ENCODE assay signal across 32 cellular contexts in the genomic region with DNA sequence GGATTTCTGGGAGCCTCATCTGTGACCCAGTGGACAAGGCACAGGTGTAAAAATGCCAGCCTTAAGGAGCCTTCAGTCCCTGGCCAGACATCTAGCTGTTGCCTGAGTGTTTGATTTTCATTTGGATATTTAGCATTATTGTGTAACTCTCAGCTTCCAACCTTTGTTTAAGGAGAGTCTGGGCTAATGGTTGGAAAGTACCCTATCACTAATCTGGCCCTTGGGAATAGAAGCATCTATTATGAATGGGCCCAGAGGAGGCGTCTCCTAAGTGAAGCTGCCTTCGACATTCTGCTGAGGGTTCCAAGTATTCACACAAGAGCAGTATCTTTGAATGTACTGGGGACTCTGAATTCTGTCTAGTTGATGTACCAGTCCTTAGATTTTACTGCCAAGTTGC. TPM values are rescaled to one million over a fixed set of nuclear protein-coding genes. Genes with fewer than 3 reads are reported as not detected.
"Had no signal": no experiment of that assay in that cellular context is flagged by ENCODE, and none has a peak within 500 bp of the region (broad histone marks: within the 10 kb centered on the region; RNA-seq: fewer than 3 reads in every experiment).

No MANE protein-coding gene starts in this region.

- H3K4me3 ChIP-seq: ascending aorta, right atrium auricular region, smooth muscle cell, vagina had no signal

- H3K27ac ChIP-seq: ascending aorta, parathyroid adenoma, right atrium auricular region, vagina had no signal

- H2AFZ ChIP-seq: parathyroid adenoma had no signal

- H3K27me3 ChIP-seq: ascending aorta, right atrium auricular region, vagina had no signal

- H3K9me3 ChIP-seq: ascending aorta, right atrium auricular region, vagina had no signal

- FAIRE-seq: keratinocyte had no signal

- H3K9ac ChIP-seq: parathyroid adenoma had no signal

- H3K4me1 ChIP-seq: ascending aorta, parathyroid adenoma had no signal

- ATAC-seq: effector memory CD8-positive, alpha-beta T cell; left colon; naive thymus-derived CD8-positive, alpha-beta T cell; stimulated activated memory B cell treated with anti-CD40 and anti-IgM and Interleukin-4, amounts not matched to agents 10 μg/mL and 1 μg/mL and 100 μg/mL, for 72 hours; stimulated activated naive CD8-positive, alpha-beta T cell treated with anti-CD3 and anti-CD28 coated beads, Interleukin-15, amount 100 ng/mL, for 72 hours had no signal

- H3K4me2 ChIP-seq: smooth muscle cell had no signal

- H3K79me2 ChIP-seq: parathyroid adenoma had no signal

- H3K36me3 ChIP-seq: ascending aorta, right atrium auricular region, vagina had no signal

- DNase-seq: activated CD4-positive, alpha-beta memory T cell treated with anti-CD3 and anti-CD28 coated beads for 36 hours; activated CD4-positive, alpha-beta T cell treated with anti-CD3 and anti-CD28 coated beads, Interleukin-2, amount 10 ng/mL, durations not matched to agents 24 days and 14 days; activated CD4-positive, CD25-positive, alpha-beta regulatory T cell treated with anti-CD3 and anti-CD28 coated beads, Interleukin-2, amount 50 U/mL, for 72 hours; activated CD8-positive, alpha-beta memory T cell treated with anti-CD3 and anti-CD28 coated beads, Interleukin-2, amount 50 U/mL, for 4 hours; activated effector memory CD4-positive, alpha-beta T cell treated with anti-CD3 and anti-CD28 coated beads, Interleukin-2, amount 50 U/mL, for 16 hours; activated naive CD4-positive, alpha-beta T cell treated with anti-CD3 and anti-CD28 coated beads for 36 hours; activated naive CD8-positive, alpha-beta T cell treated with anti-CD3 and anti-CD28 coated beads for 36 hours; activated T-cell treated with anti-CD3 and anti-CD28 coated beads, Interleukin-2, amount 50 U/mL, for 1 hour; cortex of kidney; effector memory CD8-positive, alpha-beta T cell; erythroblast; foreskin fibroblast; head of caudate nucleus; hippocampal formation; left colon; naive thymus-derived CD8-positive, alpha-beta T cell; nucleus accumbens; stimulated activated CD4-positive, alpha-beta T cell treated with anti-CD3 and anti-CD28 coated beads, Interleukin-1b, Interleukin-23, amount 100 ng/mL, for 48 hours; stimulated activated CD4-positive, alpha-beta T cell treated with anti-CD3 and anti-CD28 coated beads, Interleukin-4, amount 100 ng/mL, for 4 hours; stimulated activated CD8-positive, alpha-beta memory T cell treated with anti-CD3 and anti-CD28 coated beads, Interleukin-4, amount 100 ng/mL, for 48 hours; stimulated activated naive CD8-positive, alpha-beta T cell treated with anti-CD3 and anti-CD28 coated beads, Interleukin-15, amount 100 ng/mL, for 72 hours; substantia nigra; T1000 had no signal

RNA-seq across cellular contexts. Expression of gene ANKRD29, which starts 7.1 kb away (rescaled TPM):
- total RNA-seq: activated CD4-positive, alpha-beta memory T cell treated with anti-CD3 and anti-CD28 coated beads for 36 hours; activated CD4-positive, alpha-beta T cell treated with anti-CD3 and anti-CD28 coated beads, Interleukin-2, amount 10 ng/mL, durations not matched to agents 24 days and 14 days; activated CD8-positive, alpha-beta memory T cell treated with anti-CD3 and anti-CD28 coated beads for 36 hours; activated naive CD4-positive, alpha-beta T cell treated with anti-CD3 and anti-CD28 coated beads for 36 hours; activated naive CD8-positive, alpha-beta T cell treated with anti-CD3 and anti-CD28 coated beads for 36 hours; activated T-helper 1 cell treated with anti-CD3 and anti-CD28 coated beads, Interleukin-12 subunit alpha, Interleukin-12 subunit beta, Interleukin-2, Interleukin-4 antibody, amounts not matched to agents 30 ng/mL and 10 ng/mL and 1 ng/mL, durations not matched to agents 14 hours and 24 hours and 36 hours; naive thymus-derived CD8-positive, alpha-beta T cell had no signal
- polyA plus RNA-seq: naive thymus-derived CD8-positive, alpha-beta T cell; smooth muscle cell had no signal

RNA-seq across cellular contexts. Expression of gene LAMA3, which starts 19.4 kb away (rescaled TPM):
- total RNA-seq: activated CD4-positive, alpha-beta T cell treated with anti-CD3 and anti-CD28 coated beads, Interleukin-2, amount 10 ng/mL, durations not matched to agents 24 days and 14 days; activated T-helper 1 cell treated with anti-CD3 and anti-CD28 coated beads, Interleukin-12 subunit alpha, Interleukin-12 subunit beta, Interleukin-2, Interleukin-4 antibody, amounts not matched to agents 30 ng/mL and 10 ng/mL and 1 ng/mL, durations not matched to agents 14 hours and 24 hours and 36 hours; naive thymus-derived CD8-positive, alpha-beta T cell had no signal
- polyA plus RNA-seq: naive thymus-derived CD8-positive, alpha-beta T cell had no signal
